Comparison of ENCODE assay signal across 20 cellular contexts in the genomic region with DNA sequence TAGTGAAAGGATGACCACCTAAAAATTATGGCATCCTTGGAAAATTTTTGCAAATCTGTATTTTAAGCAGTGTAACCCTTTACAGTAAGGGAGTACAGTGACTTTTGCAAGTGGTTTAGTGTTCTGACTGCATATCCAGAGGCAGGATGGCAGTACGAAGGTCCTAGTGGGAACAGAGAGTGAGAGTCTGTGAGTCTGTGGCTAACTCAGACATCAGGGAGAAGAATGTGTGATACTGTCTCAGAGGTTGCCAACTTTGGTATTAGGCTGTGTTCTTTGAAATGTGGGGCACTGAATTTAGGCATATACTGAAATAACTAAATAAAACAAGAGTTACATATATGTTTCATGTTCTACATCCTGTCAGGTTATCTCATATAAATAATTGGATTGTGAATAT. TPM values are rescaled to one million over a fixed set of nuclear protein-coding genes. Genes with fewer than 3 reads are reported as not detected.
DNase-seq lines count a peak whose midpoint lies in the region; ATAC-seq and TF ChIP-seq lines count a peak whose summit lies in the region.
"Had no signal": no experiment of that assay in that cellular context is flagged by ENCODE, and none has a peak within 500 bp of the region (broad histone marks: within the 10 kb centered on the region; RNA-seq: fewer than 3 reads in every experiment).

No MANE protein-coding gene starts in this region.

- no peak for DNase-seq in neural crest cell (ENCODE audit: low read depth, low spot score)
- no peak for DNase-seq in DMS53 (lab: John Stamatoyannopoulos, UW)
- DNase-seq: activated CD4-positive, CD25-positive, alpha-beta regulatory T cell; activated CD8-positive, alpha-beta memory T cell treated with anti-CD3 and anti-CD28 coated beads, Interleukin-2, amount 50 U/mL, for 4 hours; activated naive CD4-positive, alpha-beta T cell treated with anti-CD3 and anti-CD28 coated beads for 36 hours; Calu3; foreskin fibroblast; MG63; midbrain; NCI-H1694 treated with DMSO at 0.1 percent for 48 hours; NCI-H446 treated with DMSO at 0.1 percent for 48 hours; SHP77 treated with DMSO at 0.1 percent for 48 hours; stimulated activated CD4-positive, alpha-beta T cell treated with anti-CD3 and anti-CD28 coated beads, Interleukin-2, amount 100 ng/mL, for 24 hours had no signal

- H3K4me3 Mint-ChIP-seq in neural crest cell = no peak overlapping the region
- H3K4me3 Mint-ChIP-seq: activated naive CD4-positive, alpha-beta T cell treated with anti-CD3 and anti-CD28 coated beads for 36 hours; B cell had no signal

- TF ChIP-seq CTCF in neural crest cell (conservative IDR thresholded peaks at IDR 0.05) = no peak

- H3K4me1 Mint-ChIP-seq in neural crest cell = no peaks in the 10 kb centered on the region

- peaks cover 7% of the 10 kb centered on the region for H3K36me3 Mint-ChIP-seq in neural crest cell (ENCODE audit: low read depth)

- no peaks in the 10 kb centered on the region for H3K27me3 Mint-ChIP-seq in neural crest cell (ENCODE audit: low read depth)
- H3K27me3 Mint-ChIP-seq: B cell had no signal

- peak overlapping the region; percentile 91 for H3K27ac Mint-ChIP-seq in neural crest cell (ENCODE audit: unreplicated experiment)
- H3K27ac Mint-ChIP-seq: activated naive CD4-positive, alpha-beta T cell treated with anti-CD3 and anti-CD28 coated beads for 36 hours; B cell had no signal

- ATAC-seq in GM18909 (IDR thresholded peaks at IDR 0.05; ENCODE audit: poor library complexity, unreplicated experiment) (peak; percentile 40), GM21576 (IDR thresholded peaks at IDR 0.05; ENCODE audit: unreplicated experiment) (peak; percentile 37), HG03354 (IDR thresholded peaks at IDR 0.05; ENCODE audit: poor library complexity, severe bottlenecking, unreplicated experiment) (peak; percentile 44), GM18498 (IDR thresholded peaks at IDR 0.05; ENCODE audit: unreplicated experiment) (no peak), GM21390 (IDR thresholded peaks at IDR 0.05; ENCODE audit: unreplicated experiment) (no peak)
- ATAC-seq: sciatic nerve had no signal

- no peaks in the 10 kb centered on the region for H3K9me3 Mint-ChIP-seq in neural crest cell
- H3K9me3 Mint-ChIP-seq: activated naive CD4-positive, alpha-beta T cell treated with anti-CD3 and anti-CD28 coated beads for 36 hours had no signal

RNA-seq across cellular contexts. Expression of gene PRKCI, which starts 25.7 kb away (rescaled TPM):
- 33.4 and 40.9 TPM in 2 replicates for total RNA-seq in neural crest cell

Comparison
In these comparisons a context has a peak if more than half of its experiments do, and no peak if none do; other contexts are left out.
1. ATAC-seq: peak in GM18909 (single experiment), GM21576 (single experiment) and HG03354 (single experiment); none in GM18498 (single experiment) and GM21390 (single experiment).